In genomic region chr14:32073537-32074189, GRCh38 we compare ENCODE assay signal across 8 cellular contexts. TPM values are rescaled to one million over a fixed set of nuclear protein-coding genes. Genes with fewer than 3 reads are reported as not detected.
DNase-seq lines count a peak whose midpoint lies in the region; ATAC-seq and TF ChIP-seq lines count a peak whose summit lies in the region.

No MANE protein-coding gene starts in this region.

- CTCF ChIA-PET in Panc1 (lab: Charles Lee), result interaction anchor here (1.0 kb wide), 1 partner anchor 181 kb away, joined by 4 read pairs; no protein-coding TSS in a partner anchor

- H3K4me3 ChIP-seq in Panc1 (ENCODE audit: low read depth in 2 of 2, low read length in 2 of 2) (no peak overlapping the region), astrocyte of the cerebellum (ENCODE audit: low read depth, low read length) (no peak overlapping the region)

- DNase-seq in AML-193 (lab: John Stamatoyannopoulos, UW) (peak; percentile 68 to 73), GM13977 (ENCODE audit: low spot score) (peak; percentile 74), Panc1 (ENCODE audit: low read depth, low spot score) (peak; percentile 64), astrocyte of the cerebellum (ENCODE audit: low read depth) (peak; percentile 81), inferior parietal cortex (ENCODE audit: extremely low spot score) (peak; percentile 90)
- DNase-seq in stimulated activated CD4-positive, alpha-beta T cell treated with anti-CD3 and anti-CD28 coated beads, TNF-alpha, amount 100 ng/mL, for 1 hour (ENCODE audit: low read depth in 3 of 3, low spot score in 1 of 3), result peak in 2 of 3 donors; percentile 13 to 39

- H3K9me3 ChIP-seq in Panc1 (ENCODE audit: control insufficient read depth, insufficient read depth, low read depth, low read length), result no peaks in the 10 kb centered on the region

- ATAC-seq in Panc1 (no peak), GM18858 (IDR thresholded peaks at IDR 0.05; ENCODE audit: unreplicated experiment) (no peak)

- no peaks in the 10 kb centered on the region for H3K27me3 ChIP-seq in Panc1 (ENCODE audit: control insufficient read depth, insufficient read depth, low read length)

- POLR2A ChIA-PET in Panc1 (lab: Charles Lee), result interaction anchor here (0.6 kb wide), 1 partner anchor 1417 kb away, joined by 4 read pairs; no protein-coding TSS in a partner anchor

- H3K36me3 ChIP-seq in Panc1 (ENCODE audit: control insufficient read depth, insufficient read depth, low read length), result no peaks in the 10 kb centered on the region; the same call in 1 of the 2 replicates

- no TSS peak for BruUV-seq in Panc1 (replicated peaks; lab: Mats Ljungman, UMichigan)

- peaks cover 4% of the 10 kb centered on the region; the same call in 1 of the 2 replicates for H3K4me1 ChIP-seq in Panc1 (ENCODE audit: control insufficient read depth, insufficient read depth, low read length)

- H3K27ac ChIP-seq in Panc1 (ENCODE audit: low read length), result no peak overlapping the region

- intact Hi-C loops in Panc1 (cut with micrococcal nuclease; ENCODE audit: unreplicated experiment), result loop anchor here (1.0 to 10.0 kb wide), 3 partner anchors 131 to 179 kb away; partner anchors contain the start of genes RNU6-7 and RNU6-8

- in situ Hi-C loops in GM13977 (cut with MboI; ENCODE audit: low pct_unique_long_range_greater_than_20kb, low sequenced_read_pairs, unreplicated experiment), result no loop called here
- in situ Hi-C loops in Panc1 (cut with HindIII; ENCODE audit: low pct_unique_long_range_greater_than_20kb, low sequenced_read_pairs), result no loop called here
- in situ Hi-C loops in astrocyte of the cerebellum (cut with HindIII; ENCODE audit: low sequenced_read_pairs), result no loop called here

- TF ChIP-seq CTCF in GM13977 (IDR thresholded peaks at IDR 0.05; ENCODE audit: extremely low read depth, insufficient read depth, missing control alignments) (peak; percentile 68), LNCAP (IDR thresholded peaks at IDR 0.05) (peak; percentile 72), Panc1 (IDR thresholded peaks at IDR 0.05) (peak; percentile 63; the same call in 1 of the 2 replicates), astrocyte of the cerebellum (IDR thresholded peaks at IDR 0.05; ENCODE audit: low read depth, low read length, missing control alignments) (peak; percentile 63)

RNA-seq across cellular contexts. Expression of gene ARHGAP5, which starts 3.4 kb away (rescaled TPM):
- 63.0 TPM for total RNA-seq in Panc1 (2021; ENCODE audit: unreplicated experiment)
- 11.1 TPM for polyA plus RNA-seq in Panc1 (2012; ENCODE audit: insufficient read length)

Comparison
In these comparisons a context has a peak if more than half of its experiments do, and no peak if none do; other contexts are left out.
1. DNase-seq: peak in every context shown above with its lines; median percentile 90 in inferior parietal cortex; 81 in astrocyte of the cerebellum; 74 in GM13977; 70 in AML-193; 64 in Panc1; 26 in stimulated activated CD4-positive, alpha-beta T cell treated with anti-CD3 and anti-CD28 coated beads, TNF-alpha, amount 100 ng/mL, for 1 hour.